In genomic region chr7:122767339-122767738, GRCh38 we compare ENCODE assay signal across 22 cellular contexts.
"Had no signal": no experiment of that assay in that cellular context is flagged by ENCODE, and none has a peak within 500 bp of the region (broad histone marks: within the 10 kb centered on the region; RNA-seq: fewer than 3 reads in every experiment).

No MANE protein-coding gene starts in this region.

- H3K4me1 ChIP-seq: parathyroid adenoma, testis had no signal

- H3K27me3 Mint-ChIP-seq: memory B cell; progenitor cell of endocrine pancreas; stimulated activated memory B cell treated with anti-CD40 and anti-IgM and Interleukin-4, amounts not matched to agents 10 μg/mL and 1 μg/mL and 100 μg/mL, for 72 hours; type B pancreatic cell had no signal

- H3K4me2 ChIP-seq: smooth muscle cell had no signal

- H3K36me3 ChIP-seq: right atrium auricular region, tibial artery had no signal

- H3K9me3 Mint-ChIP-seq: stimulated activated memory B cell treated with anti-CD40 and anti-IgM and Interleukin-4, amounts not matched to agents 10 μg/mL and 1 μg/mL and 100 μg/mL, for 72 hours; type B pancreatic cell had no signal

- H3K9me3 ChIP-seq: right atrium auricular region, testis, tibial artery had no signal

- H3K79me2 ChIP-seq: parathyroid adenoma had no signal

- H3K4me3 ChIP-seq: dorsolateral prefrontal cortex, lung, right atrium auricular region, smooth muscle cell, testis, tibial artery had no signal

- H3K4me3 Mint-ChIP-seq: memory B cell; natural killer cell; stimulated activated memory B cell treated with anti-CD40 and anti-IgM and Interleukin-4, amounts not matched to agents 10 μg/mL and 1 μg/mL and 100 μg/mL, for 72 hours; type B pancreatic cell had no signal

- H3K27ac ChIP-seq: dorsolateral prefrontal cortex, parathyroid adenoma, right atrium auricular region, testis, tibial artery had no signal

- H3K36me3 Mint-ChIP-seq: memory B cell; natural killer cell; stimulated activated memory B cell treated with anti-CD40 and anti-IgM and Interleukin-4, amounts not matched to agents 10 μg/mL and 1 μg/mL and 100 μg/mL, for 72 hours; type B pancreatic cell had no signal

- DNase-seq: dorsolateral prefrontal cortex; effector CD4-positive, alpha-beta T cell; hypothalamus; kidney; natural killer cell; stimulated activated CD4-positive, alpha-beta T cell treated with anti-CD3 and anti-CD28 coated beads, Interleukin-12 subunit alpha, Interleukin-12 subunit beta, amount 100 ng/mL, for 4 hours; stimulated activated CD4-positive, alpha-beta T cell treated with anti-CD3 and anti-CD28 coated beads, Interleukin-1b, Interleukin-23, amount 100 ng/mL, for 48 hours; stimulated activated CD4-positive, alpha-beta T cell treated with anti-CD3 and anti-CD28 coated beads, Interleukin-4, amount 100 ng/mL, for 1 hour; stimulated activated naive CD8-positive, alpha-beta T cell treated with anti-CD3 and anti-CD28 coated beads, Interleukin-15, Interleukin-2, amounts not matched to agents 100 U/mL and 50 U/mL, for 24 hours; substantia nigra; testis; tibial artery had no signal

- H3K9ac ChIP-seq: parathyroid adenoma had no signal

- H3K27ac Mint-ChIP-seq: memory B cell; natural killer cell; progenitor cell of endocrine pancreas; stimulated activated memory B cell treated with anti-CD40 and anti-IgM and Interleukin-4, amounts not matched to agents 10 μg/mL and 1 μg/mL and 100 μg/mL, for 72 hours; type B pancreatic cell had no signal

- H3K27me3 ChIP-seq: dorsolateral prefrontal cortex, right atrium auricular region, testis, tibial artery had no signal

- ATAC-seq: left lobe of liver; natural killer cell; sciatic nerve; stimulated activated memory B cell treated with anti-CD40 and anti-IgM and Interleukin-4, amounts not matched to agents 10 μg/mL and 1 μg/mL and 100 μg/mL, for 72 hours; stimulated activated naive CD8-positive, alpha-beta T cell treated with anti-CD3 and anti-CD28 coated beads, Interleukin-15, Interleukin-2, amounts not matched to agents 100 U/mL and 50 U/mL, for 24 hours had no signal

- H3K4me1 Mint-ChIP-seq: memory B cell; natural killer cell; stimulated activated memory B cell treated with anti-CD40 and anti-IgM and Interleukin-4, amounts not matched to agents 10 μg/mL and 1 μg/mL and 100 μg/mL, for 72 hours had no signal

- H2AFZ ChIP-seq: parathyroid adenoma had no signal
